ENCODE assay signal across 1 cellular context in genomic region chr7:142808802-142809583, GRCh38.
TF ChIP-seq lines count a peak whose summit lies in the region.

No MANE protein-coding gene starts in this region.

TF ChIP-seq in K562, 482 proteins besides CTCF, POLR2A, EP300 and RAD21 (continued from another document and continues in another):
- TF ChIP-seq FOXM1 (IDR thresholded peaks at IDR 0.05; ENCODE audit: low read depth) (no peak), FOXM1 (CRISPR knock-in tag; IDR thresholded peaks at IDR 0.05; ENCODE audit: low read depth) (peak; percentile 86; the same call in 1 of the 2 replicates), FOSL1 (tag; conservative IDR thresholded peaks at IDR 0.05) (peak; percentile 97), ZFPM2 (CRISPR knock-in tag; IDR thresholded peaks at IDR 0.05) (no peak), DACH1 (IDR thresholded peaks at IDR 0.05; ENCODE audit: partially characterized antibody) (no peak), LCOR (CRISPR knock-in tag; IDR thresholded peaks at IDR 0.05) (peak; percentile 97), MCM5 (IDR thresholded peaks at IDR 0.05; ENCODE audit: low read depth) (no peak), ZNF280B (CRISPR knock-in tag; IDR thresholded peaks at IDR 0.05) (no peak), STAT6 (CRISPR knock-in tag; IDR thresholded peaks at IDR 0.05) (no peak), POLR3G (IDR thresholded peaks at IDR 0.05; ENCODE audit: extremely low read depth, insufficient read length, insufficient replicate concordance) (no peak), NFATC3 (IDR thresholded peaks at IDR 0.05) (no peak), ZNF197 (CRISPR knock-in tag; IDR thresholded peaks at IDR 0.05; ENCODE audit: low read depth) (no peak), HES1 (IDR thresholded peaks at IDR 0.05; ENCODE audit: low read depth) (no peak), KDM4B (IDR thresholded peaks at IDR 0.05; ENCODE audit: borderline replicate concordance in 2 of 2, low read depth in 1 of 2) (no peak), SRSF3 (IDR thresholded peaks at IDR 0.05; ENCODE audit: insufficient read depth, low read length) (no peak), U2AF2 (optimal IDR thresholded peaks at IDR 0.05; ENCODE audit: low read depth, low read length) (no peak), TCF3 (CRISPR knock-in tag; IDR thresholded peaks at IDR 0.05) (peak; percentile 68), ZNF668 (CRISPR knock-in tag; IDR thresholded peaks at IDR 0.05) (no peak), ZBTB33 (CRISPR knock-in tag; IDR thresholded peaks at IDR 0.05) (no peak), ZNF444 (CRISPR knock-in tag; IDR thresholded peaks at IDR 0.05) (no peak), ZNF140 (CRISPR knock-in tag; IDR thresholded peaks at IDR 0.05) (no peak), CREBBP (IDR thresholded peaks at IDR 0.05; ENCODE audit: low read depth, low read length) (no peak), MCM3 (IDR thresholded peaks at IDR 0.05) (no peak), SPI1 (IDR thresholded peaks at IDR 0.05; ENCODE audit: borderline replicate concordance, low read depth, low read length) (peak; percentile 82), DNMT1 (IDR thresholded peaks at IDR 0.05) (no peak), CGGBP1 (CRISPR knock-in tag; IDR thresholded peaks at IDR 0.05) (no peak), FOXO4 (CRISPR knock-in tag; IDR thresholded peaks at IDR 0.05) (no peak), ZNF318 (IDR thresholded peaks at IDR 0.05; ENCODE audit: borderline replicate concordance in 1 of 2, low read depth in 1 of 2) (no peak), HLTF (IDR thresholded peaks at IDR 0.05) (no peak), CREB5 (CRISPR knock-in tag; IDR thresholded peaks at IDR 0.05) (no peak), ELF1 (tag; IDR thresholded peaks at IDR 0.05) (no peak), ZNF551 (CRISPR knock-in tag; IDR thresholded peaks at IDR 0.05) (no peak), ZNF507 (tag; conservative IDR thresholded peaks at IDR 0.05) (no peak), ZNF133 (CRISPR knock-in tag; IDR thresholded peaks at IDR 0.05) (no peak), PURB (CRISPR knock-in tag; IDR thresholded peaks at IDR 0.05; ENCODE audit: low read depth) (no peak), MECOM (CRISPR knock-in tag; IDR thresholded peaks at IDR 0.05) (no peak), E2F5 (CRISPR knock-in tag; IDR thresholded peaks at IDR 0.05) (no peak), ARID3A (IDR thresholded peaks at IDR 0.05; ENCODE audit: borderline replicate concordance, low read depth, low read length) (no peak), TFAM (CRISPR knock-in tag; conservative IDR thresholded peaks at IDR 0.05) (no peak), NR2F6 (CRISPR knock-in tag; IDR thresholded peaks at IDR 0.05) (no peak), ATF3 (IDR thresholded peaks at IDR 0.05) (peak; percentile 35; the same call in 1 of the 2 replicates), ATF3 (CRISPR knock-in tag; conservative IDR thresholded peaks at IDR 0.05) (no peak), ZNF830 (CRISPR knock-in tag; IDR thresholded peaks at IDR 0.05) (no peak)
